ENCODE assay signal across 8 cellular contexts in genomic region chr4:36351082-36351666, GRCh38.
A peak's percentile ranks its signal among the peaks of the same experiment; 100 is the strongest.
DNase-seq lines count a peak whose midpoint lies in the region; ATAC-seq and TF ChIP-seq lines count a peak whose summit lies in the region.

No MANE protein-coding gene starts in this region.

- no peak overlapping the region for H3K4me2 ChIP-seq in HCT116 (ENCODE audit: low read length)

- no peaks in the 10 kb centered on the region for H3K79me2 ChIP-seq in HCT116 (ENCODE audit: insufficient read depth, low read length)

- no peaks in the 10 kb centered on the region for H3K9me2 ChIP-seq in HCT116 (ENCODE audit: insufficient read depth)

- H4K20me1 ChIP-seq in HCT116 (ENCODE audit: insufficient read depth) = no peaks in the 10 kb centered on the region

- TF ChIP-seq CTCF in GM10266 (IDR thresholded peaks at IDR 0.05; ENCODE audit: control insufficient read depth, insufficient read depth, low read depth, missing control alignments) (peak; percentile 83), HCT116 (IDR thresholded peaks at IDR 0.05 in 2 of 3, conservative IDR thresholded peaks at IDR 0.05 in 1 of 3; ENCODE audit: borderline replicate concordance in 1 of 3, insufficient read depth in 1 of 3, low read depth in 2 of 3, low read length in 2 of 3) (peak; percentile 63 to 75 (median 71)), cardiac fibroblast (IDR thresholded peaks at IDR 0.05; ENCODE audit: low read depth, low read length) (peak; percentile 65)

- TF ChIP-seq POLR2A in HCT116 (IDR thresholded peaks at IDR 0.05; ENCODE audit: borderline replicate concordance, extremely low read depth, insufficient read depth, insufficient read length) = no peak

- H3K4me1 ChIP-seq in HCT116 (ENCODE audit: control insufficient read depth in 1 of 2, insufficient read depth in 2 of 2, low read length in 2 of 2) = peaks cover 0 to 4% of the 10 kb centered on the region in 2 experiments; a peak in 1 of 4 replicates

- no peaks in the 10 kb centered on the region for H3K36me3 ChIP-seq in HCT116 (ENCODE audit: control insufficient read depth in 1 of 2, insufficient read depth in 2 of 2, low read length in 2 of 2)

- no peaks in the 10 kb centered on the region for H3K27me3 ChIP-seq in HCT116 (ENCODE audit: insufficient read depth, low read length)

- H3K4me3 ChIP-seq in HCT116 (replicated peaks in 1 of 2; ENCODE audit: low read depth in 1 of 2, low read length in 2 of 2) (no peak overlapping the region), cardiac fibroblast (replicated peaks in 1 of 2; ENCODE audit: low read depth in 2 of 2, low read length in 2 of 2) (no peak overlapping the region)

- TF ChIP-seq RAD21 in HCT116 (IDR thresholded peaks at IDR 0.05; ENCODE audit: low read depth) = peak; percentile 76

- ATAC-seq in HCT116 (peak; percentile 85), GM21447 (IDR thresholded peaks at IDR 0.05; ENCODE audit: unreplicated experiment) (no peak)

- BruUV-seq in HCT116 (replicated peaks; lab: Mats Ljungman, UMichigan) = no TSS peak

- POLR2A ChIA-PET in HCT116 (lab: Charles Lee) = no interaction called here

- RAD21 ChIA-PET in HCT116 (lab: Charles Lee; ENCODE audit: low non-redundant PET in 1 of 2, low total read pairs in 2 of 2, uncharacterized antibody in 2 of 2, unreplicated experiment in 2 of 2) = no interaction called here

- no peak overlapping the region for H3K9ac ChIP-seq in HCT116 (ENCODE audit: low read length)

- CTCF ChIA-PET in HCT116 (lab: Charles Lee) = interaction anchor here (2.1 kb wide), 1 partner anchor 49 kb away, joined by 10 read pairs; no protein-coding TSS in a partner anchor

- intact Hi-C loops in HCT116 (cut with micrococcal nuclease) = loop anchor here (1.0 kb wide), 2 partner anchors 48 to 1039 kb away; no protein-coding TSS in a partner anchor

- no peak overlapping the region for H2AFZ ChIP-seq in HCT116 (ENCODE audit: low read depth, low read length, poor library complexity, severe bottlenecking)

- H3K27ac ChIP-seq in HCT116 (ENCODE audit: low read depth, low read length) = no peak overlapping the region

- DNase-seq in GM10266 (ENCODE audit: extremely low spot score) (peak; percentile 35), HCT116 (ENCODE audit: low read depth, low spot score) (peak; percentile 36), NCI-H1105 (lab: John Stamatoyannopoulos, UW) (peak; percentile 4), cardiac fibroblast (ENCODE audit: low read depth in 2 of 2) (peak; percentile 57 to 63), left kidney (ENCODE audit: low read depth, low spot score) (peak; percentile 83)
- DNase-seq in activated CD4-positive, CD25-positive, alpha-beta regulatory T cell (lab: John Stamatoyannopoulos, UW) = peak; percentile 45 to 56 (median 52)
- DNase-seq in stimulated activated CD4-positive, alpha-beta T cell treated with anti-CD3 and anti-CD28 coated beads, TNF-alpha, amount 100 ng/mL, for 4 hours (ENCODE audit: low read depth in 3 of 3) = peak; percentile 46 to 64 (median 59)

- H3K9me3 ChIP-seq in HCT116 (ENCODE audit: control insufficient read depth in 1 of 2, insufficient read depth in 1 of 2, low read depth in 1 of 2, low read length in 2 of 2) = no peaks in the 10 kb centered on the region

TF ChIP-seq in HCT116, 20 proteins besides CTCF, POLR2A, EP300 and RAD21:
- TF ChIP-seq, protein P1, sequence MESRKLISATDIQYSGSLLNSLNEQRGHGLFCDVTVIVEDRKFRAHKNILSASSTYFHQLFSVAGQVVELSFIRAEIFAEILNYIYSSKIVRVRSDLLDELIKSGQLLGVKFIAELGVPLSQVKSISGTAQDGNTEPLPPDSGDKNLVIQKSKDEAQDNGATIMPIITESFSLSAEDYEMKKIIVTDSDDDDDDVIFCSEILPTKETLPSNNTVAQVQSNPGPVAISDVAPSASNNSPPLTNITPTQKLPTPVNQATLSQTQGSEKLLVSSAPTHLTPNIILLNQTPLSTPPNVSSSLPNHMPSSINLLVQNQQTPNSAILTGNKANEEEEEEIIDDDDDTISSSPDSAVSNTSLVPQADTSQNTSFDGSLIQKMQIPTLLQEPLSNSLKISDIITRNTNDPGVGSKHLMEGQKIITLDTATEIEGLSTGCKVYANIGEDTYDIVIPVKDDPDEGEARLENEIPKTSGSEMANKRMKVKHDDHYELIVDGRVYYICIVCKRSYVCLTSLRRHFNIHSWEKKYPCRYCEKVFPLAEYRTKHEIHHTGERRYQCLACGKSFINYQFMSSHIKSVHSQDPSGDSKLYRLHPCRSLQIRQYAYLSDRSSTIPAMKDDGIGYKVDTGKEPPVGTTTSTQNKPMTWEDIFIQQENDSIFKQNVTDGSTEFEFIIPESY (IDR thresholded peaks at IDR 0.05; ENCODE audit: extremely low read depth, insufficient replicate concordance, low read length) = no peak
- TF ChIP-seq TCF7L2 (IDR thresholded peaks at IDR 0.05; ENCODE audit: borderline replicate concordance, extremely low read depth, insufficient read depth, insufficient read length) (no peak), YY1 (IDR thresholded peaks at IDR 0.05; ENCODE audit: extremely low read depth, insufficient replicate concordance, low read depth, low read length) (no peak)

Comparison
In these comparisons a context has a peak if more than half of its experiments do, and no peak if none do; other contexts are left out.
1. DNase-seq: peak in every context shown above with its lines; median percentile 83 in left kidney; 60 in cardiac fibroblast; 59 in stimulated activated CD4-positive, alpha-beta T cell treated with anti-CD3 and anti-CD28 coated beads, TNF-alpha, amount 100 ng/mL, for 4 hours; 52 in activated CD4-positive, CD25-positive, alpha-beta regulatory T cell; 36 in HCT116; 35 in GM10266; 4 in NCI-H1105.